ENCODE assay signal across 8 cellular contexts in genomic region chr9:36407122-36407723, GRCh38. TPM values are rescaled to one million over a fixed set of nuclear protein-coding genes. Genes with fewer than 3 reads are reported as not detected.
A peak's percentile ranks its signal among the peaks of the same experiment; 100 is the strongest.
DNase-seq lines count a peak whose midpoint lies in the region; ATAC-seq and TF ChIP-seq lines count a peak whose summit lies in the region.

No MANE protein-coding gene starts in this region.

- no peaks in the 10 kb centered on the region for H4K20me1 ChIP-seq in HCT116 (ENCODE audit: insufficient read depth)

- no peak overlapping the region for H3K9ac ChIP-seq in HCT116 (ENCODE audit: low read length)

- DNase-seq in CD4-positive, alpha-beta T cell, result peak; percentile 35 to 58 (median 48)
- peak; percentile 50 for DNase-seq in HCT116 (ENCODE audit: low read depth, low spot score)
- peak; percentile 78 for DNase-seq in NCI-H345 treated with DMSO at 0.1 percent for 48 hours (lab: John Stamatoyannopoulos, UW; ENCODE audit: unreplicated experiment)
- peak; percentile 26 to 38 for DNase-seq in activated CD4-positive, alpha-beta T cell treated with anti-CD3 and anti-CD28 coated beads for 24 hours (ENCODE audit: low read depth in 2 of 2)
- peak; percentile 55 for DNase-seq in left lobe of liver (ENCODE audit: low spot score)
- DNase-seq in stimulated activated CD4-positive, alpha-beta T cell treated with anti-CD3 and anti-CD28 coated beads, Interleukin-4, amount 100 ng/mL, for 4 hours, result peak; percentile 33 to 54

- H3K4me1 ChIP-seq in HCT116 (ENCODE audit: control insufficient read depth in 1 of 2, insufficient read depth in 2 of 2, low read length in 2 of 2), result no peaks in the 10 kb centered on the region

- no peaks in the 10 kb centered on the region for H3K27me3 Mint-ChIP-seq in CD4-positive, alpha-beta T cell

- H3K9me3 Mint-ChIP-seq in CD4-positive, alpha-beta T cell, result no peaks in the 10 kb centered on the region

- H3K9me2 ChIP-seq in HCT116 (ENCODE audit: insufficient read depth), result no peaks in the 10 kb centered on the region

- no peak overlapping the region for H3K4me3 ChIP-seq in HCT116 (replicated peaks in 1 of 2; ENCODE audit: low read depth in 1 of 2, low read length in 2 of 2)

- BruUV-seq in HCT116 (replicated peaks; lab: Mats Ljungman, UMichigan), result no TSS peak

- no peak for TF ChIP-seq POLR2A in HCT116 (IDR thresholded peaks at IDR 0.05; ENCODE audit: borderline replicate concordance, extremely low read depth, insufficient read depth, insufficient read length)

- peaks cover 26% of the 10 kb centered on the region for H3K4me1 Mint-ChIP-seq in CD4-positive, alpha-beta T cell (ENCODE audit: low read depth)

- intact Hi-C loops in CD4-positive, alpha-beta T cell (cut with DNase I, micrococcal nuclease), result loop anchor here (1.0 to 10.0 kb wide), 7 partner anchors 40 to 458 kb away; partner anchors contain the start of gene MELK (in 1 of the 2)
- intact Hi-C loops in HCT116 (cut with micrococcal nuclease), result loop anchor here (1.0 to 10.0 kb wide), 5 partner anchors 43 to 450 kb away; no protein-coding TSS in a partner anchor

- no peak overlapping the region for H3K4me2 ChIP-seq in HCT116 (ENCODE audit: low read length)

- H2AFZ ChIP-seq in HCT116 (ENCODE audit: low read depth, low read length, poor library complexity, severe bottlenecking), result no peak overlapping the region

- H3K27ac ChIP-seq in CD4-positive, alpha-beta T cell (ENCODE audit: low read depth, low read length), result no peak overlapping the region
- H3K27ac ChIP-seq in HCT116 (ENCODE audit: low read depth, low read length) (no peak overlapping the region), cingulate gyrus (ENCODE audit: low read depth, low read length) (peak overlapping the region; percentile 50)

- no peak overlapping the region for H3K4me3 Mint-ChIP-seq in CD4-positive, alpha-beta T cell

- no peaks in the 10 kb centered on the region for H3K36me3 Mint-ChIP-seq in CD4-positive, alpha-beta T cell (ENCODE audit: low read depth)

- RAD21 ChIA-PET in HCT116 (lab: Charles Lee; ENCODE audit: low non-redundant PET in 1 of 2, low total read pairs in 2 of 2, uncharacterized antibody in 2 of 2, unreplicated experiment in 2 of 2), result interaction anchor here (0.6 to 1.9 kb wide), 17 partner anchors 12 to 448 kb away, joined by 3 to 13 read pairs (median 4); no protein-coding TSS in a partner anchor

- peak overlapping the region; percentile 67 for H3K27ac Mint-ChIP-seq in CD4-positive, alpha-beta T cell

- peak; percentile 93 for TF ChIP-seq RAD21 in HCT116 (IDR thresholded peaks at IDR 0.05; ENCODE audit: low read depth)

- TF ChIP-seq CTCF in CD4-positive, alpha-beta T cell (IDR thresholded peaks at IDR 0.05), result peak; percentile 95
- TF ChIP-seq CTCF in HCT116 (IDR thresholded peaks at IDR 0.05 in 2 of 3, conservative IDR thresholded peaks at IDR 0.05 in 1 of 3; ENCODE audit: borderline replicate concordance in 1 of 3, insufficient read depth in 1 of 3, low read depth in 2 of 3, low read length in 2 of 3), result peak; percentile 81 to 95 (median 89)

- POLR2A ChIA-PET in CD4-positive, alpha-beta T cell (lab: Charles Lee), result interaction anchor here (0.6 to 2.3 kb wide), 12 partner anchors 11 to 359 kb away, joined by 3 to 20 read pairs (median 6); no protein-coding TSS in a partner anchor
- POLR2A ChIA-PET in HCT116 (lab: Charles Lee), result interaction anchor here (1.5 to 2.2 kb wide), 2 partner anchors 43 to 148 kb away, joined by 7 to 8 read pairs; no protein-coding TSS in a partner anchor

- H3K9me3 ChIP-seq in CD4-positive, alpha-beta T cell (ENCODE audit: control insufficient read depth, low read length), result no peaks in the 10 kb centered on the region
- no peaks in the 10 kb centered on the region for H3K9me3 ChIP-seq in HCT116 (ENCODE audit: control insufficient read depth in 1 of 2, insufficient read depth in 1 of 2, low read depth in 1 of 2, low read length in 2 of 2)

- no peaks in the 10 kb centered on the region for H3K36me3 ChIP-seq in HCT116 (ENCODE audit: control insufficient read depth in 1 of 2, insufficient read depth in 2 of 2, low read length in 2 of 2)

- 0 out of 2 replicates have a peak, but pooled peaks cover 6% of the 10 kb centered on the region for H3K79me2 ChIP-seq in HCT116 (ENCODE audit: insufficient read depth, low read length)

- CTCF ChIA-PET in CD4-positive, alpha-beta T cell (lab: Charles Lee), result interaction anchor here (0.6 to 2.7 kb wide), 28 partner anchors 10 to 322 kb away, joined by 3 to 64 read pairs (median 5); no protein-coding TSS in a partner anchor
- CTCF ChIA-PET in HCT116 (lab: Charles Lee), result interaction anchor here (0.6 to 4.8 kb wide), 32 partner anchors 11 to 584 kb away, joined by 3 to 119 read pairs (median 6); no protein-coding TSS in a partner anchor

- ATAC-seq in CD4-positive, alpha-beta T cell (ENCODE audit: poor library complexity), result peak; percentile 96
- ATAC-seq in HCT116, result peak; percentile 93
- ATAC-seq in left lobe of liver, result peak; percentile 95
- ATAC-seq in HG03520 (IDR thresholded peaks at IDR 0.05; ENCODE audit: unreplicated experiment), result no peak

- H3K27me3 ChIP-seq in CD4-positive, alpha-beta T cell (ENCODE audit: control insufficient read depth, insufficient read depth, low read length), result no peaks in the 10 kb centered on the region
- no peaks in the 10 kb centered on the region for H3K27me3 ChIP-seq in HCT116 (ENCODE audit: insufficient read depth, low read length)

TF ChIP-seq in HCT116, 20 proteins besides CTCF, POLR2A, EP300 and RAD21:
- TF ChIP-seq EGR1 (IDR thresholded peaks at IDR 0.05; ENCODE audit: low read depth), result no peak

RNA-seq across cellular contexts. Expression of gene RNF38, which starts 7.2 kb away (rescaled TPM):
- 100 to 1,000 TPM in 1 of 2 experiments, 10 to 100 TPM in 1; 88.1 to 104 TPM for total RNA-seq in CD4-positive, alpha-beta T cell
- total RNA-seq in HCT116 (2021; ENCODE audit: unreplicated experiment) (18.1 TPM), left lobe of liver (12.9 TPM)
- 9.8 and 15.3 TPM in 2 replicates for polyA plus RNA-seq in HCT116 (2012)
